8 cellular contexts compared by ENCODE assay signal in the genomic region with DNA sequence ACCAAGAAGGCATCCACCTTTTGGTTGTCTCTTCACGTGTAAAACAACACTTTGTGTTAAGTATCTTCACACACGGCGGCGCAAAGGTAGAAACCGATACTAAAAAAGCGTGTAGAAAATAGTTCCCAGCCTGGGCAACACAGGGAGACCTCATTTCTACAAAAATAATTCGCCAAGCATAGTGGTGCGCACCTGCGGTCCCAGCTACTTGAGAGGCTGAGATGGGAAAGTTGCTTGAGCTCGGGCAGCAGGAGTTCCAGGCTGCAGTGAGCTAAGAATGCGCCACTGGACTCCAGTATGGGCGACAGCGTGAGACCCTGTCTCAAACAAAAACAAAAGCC. TPM values are rescaled to one million over a fixed set of nuclear protein-coding genes. Genes with fewer than 3 reads are reported as not detected.
DNase-seq lines count a peak whose midpoint lies in the region; ATAC-seq, FAIRE-seq and TF ChIP-seq lines count a peak whose summit lies in the region.

No MANE protein-coding gene starts in this region.

- H3K36me3 ChIP-seq in kidney (ENCODE audit: control insufficient read depth in 1 of 2, insufficient read depth in 2 of 2, low read length in 2 of 2) (no peaks in the 10 kb centered on the region), thoracic aorta (no peaks in the 10 kb centered on the region)

- no peaks in the 10 kb centered on the region for H3K9me3 Mint-ChIP-seq in activated naive CD4-positive, alpha-beta T cell treated with anti-CD3 and anti-CD28 coated beads, Interleukin-2, amount 50 U/mL, for 72 hours

- H3K4me3 ChIP-seq in kidney (ENCODE audit: low read length in 2 of 2) (peak overlapping the region; percentile 95 to 99), thoracic aorta (peak overlapping the region; percentile 75)

- peaks cover 16 to 19% of the 10 kb centered on the region in 2 donors for H3K36me3 Mint-ChIP-seq in activated naive CD4-positive, alpha-beta T cell treated with anti-CD3 and anti-CD28 coated beads, Interleukin-2, amount 50 U/mL, for 72 hours

- H3K27ac ChIP-seq in kidney (ENCODE audit: low read depth in 2 of 2, low read length in 2 of 2): peak overlapping the region; percentile 91 to 98
- peak overlapping the region; percentile 85 to 92 for H3K27ac ChIP-seq in thoracic aorta

- DNase-seq in activated naive CD4-positive, alpha-beta T cell treated with anti-CD3 and anti-CD28 coated beads, Interleukin-2, amount 50 U/mL, for 72 hours (ENCODE audit: low spot score in 2 of 2): no peak
- DNase-seq in kidney: no peak
- no peak for DNase-seq in thoracic aorta (ENCODE audit: low spot score)
- DNase-seq in stimulated activated CD4-positive, alpha-beta T cell treated with anti-CD3 and anti-CD28 coated beads, Interleukin-4, amount 100 ng/mL, for 1 hour: no peak
- no peak for DNase-seq in GM13976 (ENCODE audit: low spot score)
- no peak for DNase-seq in stimulated activated CD8-positive, alpha-beta memory T cell treated with anti-CD3 and anti-CD28 coated beads, Interleukin-4, amount 100 ng/mL, for 48 hours

- no peaks in the 10 kb centered on the region for H3K27me3 ChIP-seq in thoracic aorta (replicated peaks; ENCODE audit: insufficient read depth)

- no peaks in the 10 kb centered on the region for H3K9me3 ChIP-seq in kidney (ENCODE audit: control insufficient read depth in 1 of 2, low read length in 2 of 2)
- H3K9me3 ChIP-seq in thoracic aorta: no peaks in the 10 kb centered on the region

- peak; percentile 18 for ATAC-seq in GM19351 (IDR thresholded peaks at IDR 0.05; ENCODE audit: unreplicated experiment)
- peak; percentile 11 for ATAC-seq in HG03064 (IDR thresholded peaks at IDR 0.05; ENCODE audit: low read depth, unreplicated experiment)
- ATAC-seq in activated naive CD4-positive, alpha-beta T cell treated with anti-CD3 and anti-CD28 coated beads, Interleukin-2, amount 50 U/mL, for 72 hours: peak; percentile 16 to 20
- ATAC-seq in thoracic aorta (ENCODE audit: insufficient number of reproducible peaks, low FRiP score, low read depth): no peak

- peak overlapping the region; percentile 99 for H3K27ac Mint-ChIP-seq in activated naive CD4-positive, alpha-beta T cell treated with anti-CD3 and anti-CD28 coated beads, Interleukin-2, amount 50 U/mL, for 72 hours

- H3K4me1 ChIP-seq in kidney (ENCODE audit: control insufficient read depth in 1 of 2, insufficient read depth in 1 of 2, low read depth in 1 of 2, low read length in 2 of 2) (peaks cover 5 to 7% of the 10 kb centered on the region in 2 donors), thoracic aorta (ENCODE audit: control insufficient read depth in 1 of 2, low read depth in 2 of 2) (peaks cover 7 to 18% of the 10 kb centered on the region in 2 donors)

- no peak for FAIRE-seq in kidney (lab: Jason Lieb, UNC)

- peak overlapping the region; percentile 31 to 96 for H3K9ac ChIP-seq in kidney (ENCODE audit: low read length in 2 of 2)

- intact Hi-C loops in kidney (cut with DNase I): no loop called here

- TF ChIP-seq CTCF in kidney (IDR thresholded peaks at IDR 0.05; ENCODE audit: borderline replicate concordance, extremely low read depth, insufficient read depth) (no peak), thoracic aorta (IDR thresholded peaks at IDR 0.05) (no peak), GM13976 (IDR thresholded peaks at IDR 0.05; ENCODE audit: borderline replicate concordance, control extremely low read depth, extremely low read depth, insufficient read depth, missing control alignments) (no peak)

- in situ Hi-C loops in GM13976 (cut with MboI; ENCODE audit: low sequenced_read_pairs, unreplicated experiment): no loop called here

RNA-seq across cellular contexts. Expression of a gene that starts 0.6 kb away (rescaled TPM):
- 10 to 100 TPM; 69.7 to 84.6 TPM for total RNA-seq in activated naive CD4-positive, alpha-beta T cell treated with anti-CD3 and anti-CD28 coated beads, Interleukin-2, amount 50 U/mL, for 72 hours
- total RNA-seq in kidney (56.0 TPM), thoracic aorta (10 to 100 TPM; 59.4 to 80.8 TPM)
- 37.4 TPM for polyA plus RNA-seq in kidney (ENCODE audit: insufficient read depth, low read depth, low replicate concordance)

RNA-seq across cellular contexts. Expression of a gene that starts 46.3 kb away (rescaled TPM):
- 10 to 100 TPM in 1 of 2 donors, 1 to 10 TPM in 1; 4.6 to 17.9 TPM for total RNA-seq in activated naive CD4-positive, alpha-beta T cell treated with anti-CD3 and anti-CD28 coated beads, Interleukin-2, amount 50 U/mL, for 72 hours
- total RNA-seq in kidney: 36.6 TPM
- 22.1 TPM for polyA plus RNA-seq in kidney (ENCODE audit: insufficient read depth, low read depth, low replicate concordance)
- 10 to 100 TPM; 26.8 to 33.2 TPM for total RNA-seq in thoracic aorta

RNA-seq across cellular contexts. Expression of a gene that starts 46.5 kb away (rescaled TPM):
- 1 to 10 TPM; 1.8 to 4.3 TPM for total RNA-seq in activated naive CD4-positive, alpha-beta T cell treated with anti-CD3 and anti-CD28 coated beads, Interleukin-2, amount 50 U/mL, for 72 hours
- total RNA-seq in kidney (7.0 TPM), thoracic aorta (10 to 100 TPM in 1 of 2 donors, 1 to 10 TPM in 1; 7.3 to 11.9 TPM)
- 4.9 TPM for polyA plus RNA-seq in kidney (ENCODE audit: insufficient read depth, low read depth, low replicate concordance)
